In the genomic region with DNA sequence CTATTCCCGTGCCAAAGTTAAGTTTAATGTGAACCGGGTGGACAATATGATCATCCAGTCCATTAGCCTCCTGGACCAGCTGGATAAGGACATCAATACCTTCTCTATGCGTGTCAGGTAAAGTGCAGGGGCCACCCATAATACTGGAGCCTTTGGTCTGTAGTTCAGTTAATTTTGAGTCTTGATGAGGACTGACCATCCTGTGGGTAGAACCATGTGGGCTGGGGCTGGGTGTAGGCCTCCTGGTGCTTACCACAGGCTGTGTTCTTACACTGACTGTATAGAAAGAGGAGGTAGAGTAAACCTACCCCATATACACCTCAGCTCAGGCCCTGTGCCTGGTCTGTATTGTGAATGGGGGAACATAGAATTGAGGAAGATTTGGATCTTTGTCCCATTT, we compare ENCODE assay signal across 11 cellular contexts. TPM values are rescaled to one million over a fixed set of nuclear protein-coding genes. Genes with fewer than 3 reads are reported as not detected.
DNase-seq lines count a peak whose midpoint lies in the region; ATAC-seq, FAIRE-seq and TF ChIP-seq lines count a peak whose summit lies in the region.
"Had no signal": no experiment of that assay in that cellular context is flagged by ENCODE, and none has a peak within 500 bp of the region (broad histone marks: within the 10 kb centered on the region; RNA-seq: fewer than 3 reads in every experiment).

No MANE protein-coding gene starts in this region.

- peak overlapping the region; percentile 99 for H3K4me3 ChIP-seq in GM06990 (replicated peaks; ENCODE audit: low read depth, low read length)
- peak overlapping the region; percentile 99 for H3K4me3 ChIP-seq in Loucy (ENCODE audit: low read length, poor library complexity, severe bottlenecking)
- peak overlapping the region; percentile 95 for H3K4me3 ChIP-seq in GM12878

- TF ChIP-seq POLR2A in GM12878 (IDR thresholded peaks at IDR 0.05; ENCODE audit: low read depth, low read length), result no peak; the same call in 1 of the 2 replicates

- H3K27me3 Mint-ChIP-seq in nephron (ENCODE audit: low read depth), result no peaks in the 10 kb centered on the region

- peaks cover 44% of the 10 kb centered on the region for H3K36me3 ChIP-seq in GM06990 (ENCODE audit: control insufficient read depth, insufficient read depth, low read length)
- peaks cover 61% of the 10 kb centered on the region for H3K36me3 ChIP-seq in Loucy (ENCODE audit: insufficient read depth, low read length)
- H3K36me3 ChIP-seq in GM12878 (ENCODE audit: control insufficient read depth in 2 of 2, insufficient read depth in 2 of 2, low read length in 1 of 2), result peaks cover 29 to 37% of the 10 kb centered on the region in 2 experiments

- H3K27ac ChIP-seq in GM12878 (ENCODE audit: control insufficient read depth, insufficient read depth), result no peak overlapping the region
- H3K27ac ChIP-seq: tibial nerve had no signal

- H3K36me3 Mint-ChIP-seq in nephron (ENCODE audit: low read depth), result peaks cover 62% of the 10 kb centered on the region

- H3K79me2 ChIP-seq in Loucy (ENCODE audit: insufficient read depth, low read length) (peaks cover 61% of the 10 kb centered on the region), GM12878 (ENCODE audit: control insufficient read depth, insufficient read depth, low read length) (peaks cover 52% of the 10 kb centered on the region)

- H3K9me3 ChIP-seq in Loucy (ENCODE audit: insufficient read depth, low read depth, low read length) (no peaks in the 10 kb centered on the region), GM12878 (replicated peaks; ENCODE audit: control insufficient read depth, insufficient read depth, low read length) (no peaks in the 10 kb centered on the region)
- H3K9me3 ChIP-seq: tibial nerve had no signal

- SMC1A ChIA-PET in GM12878 (lab: Charles Lee; ENCODE audit: uncharacterized antibody, unreplicated experiment), result interaction anchor here (4.9 kb wide), 1 partner anchor 10 kb away, joined by 25 read pairs; a partner anchor contains a TSS

- BruUV-seq in GM12878 (replicated peaks; lab: Mats Ljungman, UMichigan), result no TSS peak

- TF ChIP-seq EP300 in GM12878 (IDR thresholded peaks at IDR 0.05; ENCODE audit: borderline replicate concordance in 1 of 2, control insufficient read depth in 1 of 2, low read depth in 2 of 2, low read length in 2 of 2), result no peak

- 98% methylated on average over 3 of the region's 3 CpGs for WGBS in GM12878 (ENCODE audit: insufficient coverage, insufficient replicate concordance, low lambda C conversion rate, missing lambda C conversion rate)

- in situ Hi-C loops in GM12878 (cut with MboI), result no loop called here

- DNase-seq in GM06990 (ENCODE audit: extremely low read depth, insufficient read length), result no peak
- DNase-seq in GM12878 (ENCODE audit: low read depth, low spot score), result no peak
- DNase-seq in sciatic nerve (ENCODE audit: low spot score), result no peak
- no peak for DNase-seq in islet precursor cell
- no peak for DNase-seq in OCI-M2 (lab: John Stamatoyannopoulos, UW; ENCODE audit: unreplicated experiment)
- DNase-seq in RKO (ENCODE audit: low spot score), result no peak
- DNase-seq: NCI-H146; stimulated activated CD4-positive, alpha-beta T cell treated with anti-CD3 and anti-CD28 coated beads, Interleukin-4, amount 100 ng/mL, for 1 hour had no signal

- RAD21 ChIA-PET in GM12878 (lab: Charles Lee; ENCODE audit: unreplicated experiment), result no interaction called here

- peaks cover 58% of the 10 kb centered on the region for H4K20me1 ChIP-seq in Loucy (ENCODE audit: insufficient read depth, low read length, poor library complexity, severe bottlenecking)
- peaks cover 17% of the 10 kb centered on the region for H4K20me1 ChIP-seq in GM12878 (ENCODE audit: control insufficient read depth, insufficient read depth)

- H3K4me1 ChIP-seq in Loucy (ENCODE audit: insufficient read depth, low read length, poor library complexity, severe bottlenecking) (peaks cover 38% of the 10 kb centered on the region), GM12878 (ENCODE audit: control insufficient read depth, insufficient read depth, low read length) (peaks cover 13% of the 10 kb centered on the region)

- H2AFZ ChIP-seq in Loucy (ENCODE audit: low read length) (no peak overlapping the region), GM12878 (ENCODE audit: control insufficient read depth, low read depth, low read length) (no peak overlapping the region)

- H3K4me2 ChIP-seq in Loucy (ENCODE audit: low read depth, low read length, poor library complexity, severe bottlenecking) (peak overlapping the region; percentile 99), GM12878 (ENCODE audit: control insufficient read depth, insufficient read depth) (peak overlapping the region; percentile 95)

- CTCF ChIA-PET in GM12878 (lab: Yijun Ruan, JAX), result interaction anchor here (0.7 to 1.4 kb wide), 4 partner anchors 10 to 346 kb away, joined by 3 to 4 read pairs (median 4); no protein-coding TSS in a partner anchor

- POLR2A ChIA-PET in GM12878 (lab: Charles Lee), result interaction anchor here (1.2 to 5.6 kb wide), 2 partner anchors 10 to 186 kb away, joined by 4 to 47 read pairs; a partner anchor contains a TSS

- H3K9me2 ChIP-seq in Loucy (replicated peaks; ENCODE audit: low read depth, low read length), result no peaks in the 10 kb centered on the region

- no peak for FAIRE-seq in GM12878 (lab: Jason Lieb, UNC)

- TF ChIP-seq CTCF in GM06990 (IDR thresholded peaks at IDR 0.05; ENCODE audit: insufficient read depth, low read length, poor library complexity, severe bottlenecking) (no peak), Loucy (conservative IDR thresholded peaks at IDR 0.05; ENCODE audit: low read length) (no peak), GM12878 (IDR thresholded peaks at IDR 0.05 in 2 of 3, conservative IDR thresholded peaks at IDR 0.05 in 1 of 3; ENCODE audit: control insufficient read depth in 2 of 3, extremely low read depth in 1 of 3, insufficient read depth in 1 of 3, low read depth in 3 of 3, low read length in 3 of 3) (no peak), nephron (IDR thresholded peaks at IDR 0.05; ENCODE audit: unreplicated experiment in 3 of 3) (no peak)

- ATAC-seq in GM12878 (no peak), sciatic nerve (no peak)

- peak overlapping the region in 2 of 3 experiments; percentile 49 to 51 for H3K27ac Mint-ChIP-seq in nephron

- TF ChIP-seq RAD21 in GM12878 (IDR thresholded peaks at IDR 0.05; ENCODE audit: insufficient read depth, low read depth, low read length), result no peak

- H3K27me3 ChIP-seq in GM06990 (replicated peaks; ENCODE audit: control insufficient read depth, insufficient read depth, low read length) (no peaks in the 10 kb centered on the region), Loucy (ENCODE audit: insufficient read depth, low read length, poor library complexity, severe bottlenecking) (no peaks in the 10 kb centered on the region), GM12878 (replicated peaks in 1 of 2; ENCODE audit: control insufficient read depth in 2 of 2, insufficient read depth in 2 of 2, low read length in 1 of 2) (no peaks in the 10 kb centered on the region)
- H3K27me3 ChIP-seq: tibial nerve had no signal

- peaks cover 13% of the 10 kb centered on the region for H3K4me1 Mint-ChIP-seq in nephron

- no peaks in the 10 kb centered on the region for H3K9me3 Mint-ChIP-seq in nephron

- intact Hi-C loops in GM12878 (cut with micrococcal nuclease; ENCODE audit: unreplicated experiment), result loop anchor here (5.0 kb wide), 1 partner anchor 183 kb away; a partner anchor contains a TSS
- intact Hi-C loops in sciatic nerve (cut with DNase I), result loop anchor here (10.0 kb wide), 1 partner anchor 130 kb away; no protein-coding TSS in a partner anchor

- peaks cover 17% of the 10 kb centered on the region for H3F3A ChIP-seq in Loucy (ENCODE audit: low read depth)

- H3K4me3 Mint-ChIP-seq in nephron, result peak overlapping the region; percentile 91 to 94 (median 92)

- peak overlapping the region; percentile 94 for H3K9ac ChIP-seq in Loucy (ENCODE audit: low read depth, low read length, poor library complexity, severe bottlenecking)
- no peak overlapping the region for H3K9ac ChIP-seq in GM12878 (ENCODE audit: control insufficient read depth, insufficient read depth, low read length)

RNA-seq across cellular contexts. Expression of a gene that starts 2.4 kb away (rescaled TPM):
- total RNA-seq in GM12878 (2013; cell fraction: nucleolus; rRNA removed), result 254 and 257 TPM in 2 replicates
- total RNA-seq in GM12878 (2014; rRNA removed) (440 and 489 TPM in 2 replicates), GM12878 (2014; rRNA removed; fragmentation: Illumina TruSeq; extraction: Trizol) (502 and 535 TPM in 2 replicates), GM12878 (2021) (409 and 424 TPM in 2 replicates), sciatic nerve (97.4 TPM)
- polyA plus RNA-seq in GM12878 (2011; ENCODE audit: low read depth), result 171 TPM
- polyA plus RNA-seq in GM12878 (2011; rRNA removed) (218 and 254 TPM in 2 replicates), GM12878 (2014; fragmentation: Illumina TruSeq; extraction: Trizol) (550 and 607 TPM in 2 replicates), GM12878 (2014; fragmentation: Nextera tagmentation; extraction: Ambion mirVana) (100 to 1,000 TPM; 368 to 439 TPM), GM12878 (2014; rRNA removed) (371 and 408 TPM in 2 replicates), GM12878 (2016; fragmentation: Nextera tagmentation; extraction: Ambion mirVana) (100 to 1,000 TPM; 524 to 544 TPM)
- 225 and 235 TPM in 2 replicates for polyA plus RNA-seq in GM12878 (2011; cell fraction: cytosol; rRNA removed)
- polyA plus RNA-seq in GM12878 (2011; cell fraction: nucleus; rRNA removed), result 739 and 811 TPM in 2 replicates
- 189 and 258 TPM in 2 replicates for polyA plus RNA-seq in GM12878 (2012)
- polyA minus RNA-seq in GM12878 (2011; rRNA and poly(A)+ RNA removed), result 286 and 315 TPM in 2 replicates
- polyA minus RNA-seq in GM12878 (2011; cell fraction: cytosol; rRNA and poly(A)+ RNA removed), result 94.6 and 146 TPM in 2 replicates
- 316 and 496 TPM in 2 replicates for polyA minus RNA-seq in GM12878 (2011; cell fraction: nucleus; rRNA and poly(A)+ RNA removed)

RNA-seq across cellular contexts. Expression of a gene that starts 9.2 kb away (rescaled TPM):
- total RNA-seq in GM12878 (2013; cell fraction: nucleolus; rRNA removed), result 83.2 and 91.2 TPM in 2 replicates
- 131 and 136 TPM in 2 replicates for total RNA-seq in GM12878 (2014; rRNA removed)
- 84.7 and 90.5 TPM in 2 replicates for total RNA-seq in GM12878 (2014; rRNA removed; fragmentation: Illumina TruSeq; extraction: Trizol)
- total RNA-seq in GM12878 (2021), result 109 and 110 TPM in 2 replicates
- polyA plus RNA-seq in GM12878 (2011; ENCODE audit: low read depth), result 112 TPM
- polyA plus RNA-seq in GM12878 (2011; rRNA removed), result 145 and 177 TPM in 2 replicates
- polyA plus RNA-seq in GM12878 (2011; cell fraction: cytosol; rRNA removed), result 211 and 226 TPM in 2 replicates
- polyA plus RNA-seq in GM12878 (2011; cell fraction: nucleus; rRNA removed), result 484 and 526 TPM in 2 replicates
- 102 and 111 TPM in 2 replicates for polyA plus RNA-seq in GM12878 (2012)
- 98.3 and 101 TPM in 2 replicates for polyA plus RNA-seq in GM12878 (2014; fragmentation: Illumina TruSeq; extraction: Trizol)
- 10 to 100 TPM; 65.3 to 87.1 TPM for polyA plus RNA-seq in GM12878 (2014; fragmentation: Nextera tagmentation; extraction: Ambion mirVana)
- polyA plus RNA-seq in GM12878 (2014; rRNA removed), result 134 and 144 TPM in 2 replicates
- polyA plus RNA-seq in GM12878 (2016; fragmentation: Nextera tagmentation; extraction: Ambion mirVana), result 100 to 1,000 TPM; 149 to 167 TPM
- polyA minus RNA-seq in GM12878 (2011; rRNA and poly(A)+ RNA removed), result 159 and 168 TPM in 2 replicates
- 34.7 and 40.0 TPM in 2 replicates for polyA minus RNA-seq in GM12878 (2011; cell fraction: cytosol; rRNA and poly(A)+ RNA removed)
- 69.9 and 95.9 TPM in 2 replicates for polyA minus RNA-seq in GM12878 (2011; cell fraction: nucleus; rRNA and poly(A)+ RNA removed)
- total RNA-seq in sciatic nerve, result 67.0 TPM

RNA-seq across cellular contexts. Expression of a gene that starts 37.7 kb away (rescaled TPM):
- not detected in 2 replicates for total RNA-seq in GM12878 (2013; cell fraction: nucleolus; rRNA removed)
- not detected in 2 replicates for total RNA-seq in GM12878 (2014; rRNA removed)
- total RNA-seq in GM12878 (2014; rRNA removed; fragmentation: Illumina TruSeq; extraction: Trizol), result not detected in 2 replicates
- 0.13 TPM in 1 of 2 replicates, not detected in the other for total RNA-seq in GM12878 (2021)
- polyA plus RNA-seq in GM12878 (2011; ENCODE audit: low read depth), result not detected
- polyA plus RNA-seq in GM12878 (2011; rRNA removed), result not detected in 2 replicates
- not detected in 2 replicates for polyA plus RNA-seq in GM12878 (2011; cell fraction: cytosol; rRNA removed)
- not detected in 2 replicates for polyA plus RNA-seq in GM12878 (2011; cell fraction: nucleus; rRNA removed)
- 0.06 and 0.22 TPM in 2 replicates for polyA plus RNA-seq in GM12878 (2012)
- polyA plus RNA-seq in GM12878 (2014; fragmentation: Illumina TruSeq; extraction: Trizol), result not detected in 2 replicates
- polyA plus RNA-seq in GM12878 (2014; fragmentation: Nextera tagmentation; extraction: Ambion mirVana), result not detected
- not detected in 2 replicates for polyA plus RNA-seq in GM12878 (2014; rRNA removed)
- polyA plus RNA-seq in GM12878 (2016; fragmentation: Nextera tagmentation; extraction: Ambion mirVana), result not detected
- polyA minus RNA-seq in GM12878 (2011; rRNA and poly(A)+ RNA removed), result not detected in 2 replicates
- not detected in 2 replicates for polyA minus RNA-seq in GM12878 (2011; cell fraction: cytosol; rRNA and poly(A)+ RNA removed)
- not detected in 2 replicates for polyA minus RNA-seq in GM12878 (2011; cell fraction: nucleus; rRNA and poly(A)+ RNA removed)
- total RNA-seq in sciatic nerve, result 15.3 TPM

Comparison
In these comparisons a context has a peak if more than half of its experiments do, and no peak if none do; other contexts are left out.
1. RNA of a gene that starts 37.7 kb away (total RNA-seq): 15.3 TPM in sciatic nerve (single experiment); 0.13 TPM in GM12878; every median in the first group is over 10 times any median in the second.
2. Peak in every context shown above with its lines, with median percentiles within 50 percentile points of each other: H3K4me3 ChIP-seq.